In the genomic region with DNA sequence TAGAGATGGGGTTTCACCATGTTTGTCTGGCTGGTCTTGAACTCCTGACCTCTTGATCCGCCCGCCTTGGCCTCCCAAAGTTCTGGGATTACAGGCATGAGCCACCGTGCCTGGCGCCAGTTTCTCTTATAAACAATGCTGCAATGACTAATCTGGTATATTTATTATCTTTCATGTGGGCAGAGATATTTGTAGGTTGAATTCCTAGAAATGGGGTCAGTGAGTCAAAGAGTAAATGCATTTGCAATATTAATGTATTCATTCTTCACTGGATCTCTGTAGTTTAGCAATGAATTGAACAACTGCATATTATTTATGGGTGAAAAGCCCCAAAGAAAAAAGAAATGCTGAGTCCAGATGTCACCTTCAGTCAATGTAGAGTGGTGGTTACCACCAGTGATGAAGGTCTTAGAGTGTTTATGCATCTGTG, we compare ENCODE assay signal across 8 cellular contexts. TPM values are rescaled to one million over a fixed set of nuclear protein-coding genes. Genes with fewer than 3 reads are reported as not detected.
DNase-seq lines count a peak whose midpoint lies in the region; ATAC-seq and TF ChIP-seq lines count a peak whose summit lies in the region.

No MANE protein-coding gene starts in this region.

- WGBS in thyroid gland, 2 donors: 88 to 92% methylated on average over 4 of the region's 4 CpGs

- H3K36me3 Mint-ChIP-seq in activated T-helper 2 cell treated with anti-CD3 and anti-CD28 coated beads, Interferon-gamma antibody, Interleukin-2, Interleukin-4, amounts not matched to agents 10 μg/mL and 5 μg/mL and 100 μg/mL, durations not matched to agents 14 hours and 24 hours and 36 hours (ENCODE audit: low read depth): peaks cover 9% of the 10 kb centered on the region
- H3K36me3 Mint-ChIP-seq in natural killer cell treated with Interleukin-12 subunit alpha and Interleukin-12 subunit beta and Interleukin-15 and Interleukin-18, amount 100 ng/mL, for 72 hours: no peaks in the 10 kb centered on the region
- H3K36me3 Mint-ChIP-seq in endothelial cell (ENCODE audit: low read depth, unreplicated experiment): no peaks in the 10 kb centered on the region

- no peaks in the 10 kb centered on the region for H3K36me3 ChIP-seq in thyroid gland

- no peaks in the 10 kb centered on the region for H3K27me3 Mint-ChIP-seq in activated T-helper 2 cell treated with anti-CD3 and anti-CD28 coated beads, Interferon-gamma antibody, Interleukin-2, Interleukin-4, amounts not matched to agents 10 μg/mL and 5 μg/mL and 100 μg/mL, durations not matched to agents 14 hours and 24 hours and 36 hours (ENCODE audit: low read depth)
- no peaks in the 10 kb centered on the region for H3K27me3 Mint-ChIP-seq in natural killer cell treated with Interleukin-12 subunit alpha and Interleukin-12 subunit beta and Interleukin-15 and Interleukin-18, amount 100 ng/mL, for 72 hours
- no peaks in the 10 kb centered on the region for H3K27me3 Mint-ChIP-seq in endothelial cell (ENCODE audit: unreplicated experiment)

- H3K27me3 ChIP-seq in thyroid gland: no peaks in the 10 kb centered on the region

- H3K9me3 Mint-ChIP-seq in activated T-helper 2 cell treated with anti-CD3 and anti-CD28 coated beads, Interferon-gamma antibody, Interleukin-2, Interleukin-4, amounts not matched to agents 10 μg/mL and 5 μg/mL and 100 μg/mL, durations not matched to agents 14 hours and 24 hours and 36 hours: peaks cover 14% of the 10 kb centered on the region
- H3K9me3 Mint-ChIP-seq in natural killer cell treated with Interleukin-12 subunit alpha and Interleukin-12 subunit beta and Interleukin-15 and Interleukin-18, amount 100 ng/mL, for 72 hours: peaks cover 5% of the 10 kb centered on the region
- no peaks in the 10 kb centered on the region for H3K9me3 Mint-ChIP-seq in endothelial cell (ENCODE audit: unreplicated experiment)

- H3K9me3 ChIP-seq in thyroid gland: no peaks in the 10 kb centered on the region

- peak overlapping the region; percentile 80 for H3K4me3 Mint-ChIP-seq in activated T-helper 2 cell treated with anti-CD3 and anti-CD28 coated beads, Interferon-gamma antibody, Interleukin-2, Interleukin-4, amounts not matched to agents 10 μg/mL and 5 μg/mL and 100 μg/mL, durations not matched to agents 14 hours and 24 hours and 36 hours (ENCODE audit: low read depth)
- peak overlapping the region; percentile 86 for H3K4me3 Mint-ChIP-seq in natural killer cell treated with Interleukin-12 subunit alpha and Interleukin-12 subunit beta and Interleukin-15 and Interleukin-18, amount 100 ng/mL, for 72 hours
- H3K4me3 Mint-ChIP-seq in endothelial cell (ENCODE audit: unreplicated experiment): no peak overlapping the region

- TF ChIP-seq POLR2A in thyroid gland (IDR thresholded peaks at IDR 0.05): no peak

- H3K4me1 Mint-ChIP-seq in activated T-helper 2 cell treated with anti-CD3 and anti-CD28 coated beads, Interferon-gamma antibody, Interleukin-2, Interleukin-4, amounts not matched to agents 10 μg/mL and 5 μg/mL and 100 μg/mL, durations not matched to agents 14 hours and 24 hours and 36 hours (ENCODE audit: low read depth): peaks cover 50% of the 10 kb centered on the region
- peaks cover 54 to 65% of the 10 kb centered on the region in 2 donors for H3K4me1 Mint-ChIP-seq in natural killer cell treated with Interleukin-12 subunit alpha and Interleukin-12 subunit beta and Interleukin-15 and Interleukin-18, amount 100 ng/mL, for 72 hours (ENCODE audit: low read depth in 2 of 2)
- peaks cover 5% of the 10 kb centered on the region for H3K4me1 Mint-ChIP-seq in endothelial cell (ENCODE audit: unreplicated experiment)

- no peak overlapping the region for H3K4me3 ChIP-seq in thyroid gland (replicated peaks in 1 of 3)

- H3K27ac Mint-ChIP-seq in activated T-helper 2 cell treated with anti-CD3 and anti-CD28 coated beads, Interferon-gamma antibody, Interleukin-2, Interleukin-4, amounts not matched to agents 10 μg/mL and 5 μg/mL and 100 μg/mL, durations not matched to agents 14 hours and 24 hours and 36 hours: peak overlapping the region; percentile 96
- peak overlapping the region; percentile 85 to 95 for H3K27ac Mint-ChIP-seq in natural killer cell treated with Interleukin-12 subunit alpha and Interleukin-12 subunit beta and Interleukin-15 and Interleukin-18, amount 100 ng/mL, for 72 hours
- no peak overlapping the region for H3K27ac Mint-ChIP-seq in endothelial cell (ENCODE audit: unreplicated experiment)

- peak; percentile 91 for DNase-seq in M059J (ENCODE audit: low read depth)
- peak; percentile 43 for DNase-seq in activated T-helper 2 cell treated with anti-CD3 and anti-CD28 coated beads, Interferon-gamma antibody, Interleukin-2, Interleukin-4, amounts not matched to agents 10 μg/mL and 5 μg/mL and 100 μg/mL, durations not matched to agents 14 hours and 24 hours and 36 hours (ENCODE audit: low spot score)
- DNase-seq in natural killer cell treated with Interleukin-12 subunit alpha and Interleukin-12 subunit beta and Interleukin-15 and Interleukin-18, amount 100 ng/mL, for 72 hours (ENCODE audit: low spot score): no peak
- no peak for DNase-seq in cerebellum (ENCODE audit: low spot score)
- no peak for DNase-seq in NCI-H510A treated with DMSO at 0.1 percent for 48 hours (lab: John Stamatoyannopoulos, UW)
- DNase-seq in endothelial cell (ENCODE audit: low spot score): no peak
- DNase-seq in thyroid gland: no peak

- intact Hi-C loops in activated T-helper 2 cell treated with anti-CD3 and anti-CD28 coated beads, Interferon-gamma antibody, Interleukin-2, Interleukin-4, amounts not matched to agents 10 μg/mL and 5 μg/mL and 100 μg/mL, durations not matched to agents 14 hours and 24 hours and 36 hours (cut with micrococcal nuclease): loop anchor here (1.0 to 10.0 kb wide), 4 partner anchors 16 to 469 kb away; partner anchors contain the start of gene TAPT1
- intact Hi-C loops in thyroid gland (cut with DNase I): no loop called here

- TF ChIP-seq CTCF in endothelial cell (IDR thresholded peaks at IDR 0.05; ENCODE audit: unreplicated experiment): no peak
- TF ChIP-seq CTCF in thyroid gland (IDR thresholded peaks at IDR 0.05): no peak

- H3K27ac ChIP-seq in thyroid gland: no peak overlapping the region

- ATAC-seq in GM18520 (IDR thresholded peaks at IDR 0.05; ENCODE audit: unreplicated experiment): peak; percentile 28
- peak; percentile 64 to 65 for ATAC-seq in natural killer cell treated with Interleukin-12 subunit alpha and Interleukin-12 subunit beta and Interleukin-15 and Interleukin-18, amount 100 ng/mL, for 72 hours

- no peaks in the 10 kb centered on the region for H3K4me1 ChIP-seq in thyroid gland

RNA-seq across cellular contexts. Expression of gene CD38, which starts 22.8 kb away (rescaled TPM):
- 0.44 and 0.99 TPM in 2 replicates for total RNA-seq in M059J (2014; rRNA removed; shearing (Covaris generic))
- 75.3 and 87.1 TPM in 2 replicates for total RNA-seq in activated T-helper 2 cell treated with anti-CD3 and anti-CD28 coated beads, Interferon-gamma antibody, Interleukin-2, Interleukin-4, amounts not matched to agents 10 μg/mL and 5 μg/mL and 100 μg/mL, durations not matched to agents 14 hours and 24 hours and 36 hours
- 100 to 1,000 TPM in 1 of 2 donors, 10 to 100 TPM in 1; 94.7 to 179 TPM for total RNA-seq in natural killer cell treated with Interleukin-12 subunit alpha and Interleukin-12 subunit beta and Interleukin-15 and Interleukin-18, amount 100 ng/mL, for 72 hours
- total RNA-seq in cerebellum (2.1 TPM), endothelial cell (ENCODE audit: unreplicated experiment) (0.15 TPM), thyroid gland (10 to 100 TPM in 2 of 4 donors, 1 to 10 TPM in 2; 3.7 to 13.3 (median 9.5) TPM)

RNA-seq across cellular contexts. Expression of gene BST1, which starts 52.5 kb away (rescaled TPM):
- total RNA-seq in M059J (2014; rRNA removed; shearing (Covaris generic)): 3.0 and 8.6 TPM in 2 replicates
- 0.50 and 1.8 TPM in 2 replicates for total RNA-seq in activated T-helper 2 cell treated with anti-CD3 and anti-CD28 coated beads, Interferon-gamma antibody, Interleukin-2, Interleukin-4, amounts not matched to agents 10 μg/mL and 5 μg/mL and 100 μg/mL, durations not matched to agents 14 hours and 24 hours and 36 hours
- total RNA-seq in natural killer cell treated with Interleukin-12 subunit alpha and Interleukin-12 subunit beta and Interleukin-15 and Interleukin-18, amount 100 ng/mL, for 72 hours: 1 to 10 TPM in 1 of 2 donors, under 1 TPM in 1; 0.39 to 1.5 TPM
- total RNA-seq in cerebellum (1.2 TPM), endothelial cell (ENCODE audit: unreplicated experiment) (12.6 TPM), thyroid gland (1 to 10 TPM; 2.0 to 7.5 (median 5.5) TPM)

Comparison
In these comparisons a context has a peak if more than half of its experiments do, and no peak if none do; other contexts are left out.
1. DNase-seq: peak in M059J (single experiment) and activated T-helper 2 cell treated with anti-CD3 and anti-CD28 coated beads, Interferon-gamma antibody, Interleukin-2, Interleukin-4, amounts not matched to agents 10 μg/mL and 5 μg/mL and 100 μg/mL, durations not matched to agents 14 hours and 24 hours and 36 hours (single experiment); none in natural killer cell treated with Interleukin-12 subunit alpha and Interleukin-12 subunit beta and Interleukin-15 and Interleukin-18, amount 100 ng/mL, for 72 hours (single experiment), cerebellum (single experiment), NCI-H510A treated with DMSO at 0.1 percent for 48 hours (single experiment), endothelial cell (single experiment) and thyroid gland (0 of 2).